8 cellular contexts compared by ENCODE assay signal in genomic region chr11:67416416-67417335, GRCh38. TPM values are rescaled to one million over a fixed set of nuclear protein-coding genes. Genes with fewer than 3 reads are reported as not detected.
DNase-seq lines count a peak whose midpoint lies in the region; ATAC-seq and TF ChIP-seq lines count a peak whose summit lies in the region.

No MANE protein-coding gene starts in this region.

- intact Hi-C loops in left cardiac atrium (cut with DNase I) = no loop called here

- peaks cover 23% of the 10 kb centered on the region for H3K27me3 ChIP-seq in osteoblast (ENCODE audit: insufficient read depth, low read length)

- H3K36me3 ChIP-seq in osteoblast (ENCODE audit: insufficient read depth, low read length) = no peaks in the 10 kb centered on the region

- H3K27ac ChIP-seq in substantia nigra (ENCODE audit: low read depth, low read length, poor library complexity, severe bottlenecking) (peak overlapping the region; percentile 99), osteoblast (ENCODE audit: low read depth, low read length) (no peak overlapping the region)

- no peak for ATAC-seq in left cardiac atrium

- H3K4me1 ChIP-seq in osteoblast (ENCODE audit: insufficient read depth, low read length) = peaks cover 3% of the 10 kb centered on the region

- DNase-seq in CD1c-positive myeloid dendritic cell (ENCODE audit: extremely low spot score) (peak; percentile 70), NCI-H1436 (lab: John Stamatoyannopoulos, UW) (peak; percentile 58), left cardiac atrium (peak; percentile 73), substantia nigra (lab: John Stamatoyannopoulos, UW) (peak in 14 of 49 donors; percentile 17 to 75 (median 34)), NCI-H524 (lab: John Stamatoyannopoulos, UW) (no peak), osteoblast (ENCODE audit: insufficient read length, low spot score, missing footprints) (no peak), SKM-1 treated with dmso at 0.1 percent for 144 hours (lab: John Stamatoyannopoulos, UW; ENCODE audit: unreplicated experiment) (no peak)
- DNase-seq in activated CD8-positive, alpha-beta memory T cell treated with anti-CD3 and anti-CD28 coated beads, Interleukin-2, amount 50 U/mL, for 48 hours = peak; percentile 67

- no peak overlapping the region for H3K4me3 ChIP-seq in osteoblast (ENCODE audit: insufficient read depth, low read length)

- H3K9me3 ChIP-seq in osteoblast (ENCODE audit: low read depth, low read length) = no peaks in the 10 kb centered on the region

- H2AFZ ChIP-seq in osteoblast (ENCODE audit: low read length) = no peak overlapping the region

- H3K4me2 ChIP-seq in osteoblast (ENCODE audit: insufficient read depth, low read length) = no peak overlapping the region

- no peak for TF ChIP-seq CTCF in osteoblast (IDR thresholded peaks at IDR 0.05; ENCODE audit: extremely low read depth, low read depth, low read length)

- peaks cover 5% of the 10 kb centered on the region for H4K20me1 ChIP-seq in osteoblast (ENCODE audit: insufficient read depth, low read length)

- no peaks in the 10 kb centered on the region for H3K79me2 ChIP-seq in osteoblast (ENCODE audit: insufficient read depth, low read length)

RNA-seq across cellular contexts. Expression of gene CARNS1, which starts 1.2 kb away (rescaled TPM):
- 10 to 100 TPM in 1 of 2 donors, 1 to 10 TPM in 1; 6.6 to 11.9 TPM for total RNA-seq in left cardiac atrium
- total RNA-seq in osteoblast = under 0.01 TPM in 2 replicates

RNA-seq across cellular contexts. Expression of gene RPS6KB2, which starts 11.6 kb away (rescaled TPM):
- total RNA-seq in left cardiac atrium (10 to 100 TPM; 25.5 to 31.0 TPM), osteoblast (33.9 and 36.9 TPM in 2 replicates)

RNA-seq across cellular contexts. Expression of gene TBC1D10C, which starts 12.8 kb away (rescaled TPM):
- total RNA-seq in left cardiac atrium = 1 to 10 TPM; 2.4 to 2.8 TPM
- not detected in 2 replicates for total RNA-seq in osteoblast

RNA-seq across cellular contexts. Expression of gene PPP1CA, which starts 15.0 kb away (rescaled TPM):
- total RNA-seq in left cardiac atrium (10 to 100 TPM; 86.7 to 94.1 TPM), osteoblast (161 and 169 TPM in 2 replicates)

RNA-seq across cellular contexts. Expression of gene PTPRCAP, which starts 20.8 kb away (rescaled TPM):
- total RNA-seq in left cardiac atrium = 1 to 10 TPM; 1.8 to 4.7 TPM
- total RNA-seq in osteoblast = under 0.01 and 0.36 TPM in 2 replicates

Comparison
In these comparisons a context has a peak if more than half of its experiments do, and no peak if none do; other contexts are left out.
1. DNase-seq: peak in CD1c-positive myeloid dendritic cell (single experiment), NCI-H1436 (single experiment), activated CD8-positive, alpha-beta memory T cell treated with anti-CD3 and anti-CD28 coated beads, Interleukin-2, amount 50 U/mL, for 48 hours (single experiment) and left cardiac atrium (single experiment); none in NCI-H524 (0 of 2), osteoblast (single experiment) and SKM-1 treated with dmso at 0.1 percent for 144 hours (single experiment).